ENCODE assay signal across 33 cellular contexts in genomic region chr7:137485818-137486217, GRCh38.
"Had no signal": no experiment of that assay in that cellular context is flagged by ENCODE, and none has a peak within 500 bp of the region (broad histone marks: within the 10 kb centered on the region; RNA-seq: fewer than 3 reads in every experiment).

No MANE protein-coding gene starts in this region.

- H3K4me1 ChIP-seq: adrenal gland, body of pancreas, breast epithelium had no signal

- H3K27ac ChIP-seq: adrenal gland, body of pancreas, brain microvascular endothelial cell, breast epithelium, VCaP had no signal

- ATAC-seq: activated CD8-positive, alpha-beta T cell treated with anti-CD3 and anti-CD28 coated beads for 36 hours; activated naive CD4-positive, alpha-beta T cell treated with anti-CD3 and anti-CD28 coated beads, Interleukin-2, amount 50 U/mL, for 72 hours; activated T-cell treated with anti-CD3 and anti-CD28 coated beads, Interleukin-2, amount 50 U/mL, for 4 hours; activated T-cell treated with anti-CD3 and anti-CD28 coated beads, Interleukin-2, amount 50 U/mL, for 72 hours; activated T-helper 17 cell treated with anti-CD3 and anti-CD28 coated beads, Interleukin-2, amount 50 U/mL, for 72 hours; body of pancreas had no signal

- H3K27me3 ChIP-seq: adrenal gland, body of pancreas, brain microvascular endothelial cell, breast epithelium had no signal

- H3K4me3 ChIP-seq: adrenal gland, body of pancreas, breast epithelium had no signal

- H3K9me3 ChIP-seq: adrenal gland, body of pancreas, breast epithelium had no signal

- H3K36me3 ChIP-seq: adrenal gland, brain microvascular endothelial cell, breast epithelium had no signal

- DNase-seq: activated B cell treated with CpG ODN at 0.5 μM for 24 hours; activated CD4-positive, alpha-beta memory T cell treated with anti-CD3 and anti-CD28 coated beads for 36 hours; activated CD4-positive, alpha-beta T cell treated with anti-CD3 and anti-CD28 coated beads for 4 hours; activated CD4-positive, alpha-beta T cell treated with anti-CD3 and anti-CD28 coated beads, Interleukin-2, amount 10 ng/mL, durations not matched to agents 24 days and 14 days; activated CD4-positive, alpha-beta T cell treated with anti-CD3 and anti-CD28 coated beads, Interleukin-2, amount 50 U/mL, for 1 hour; activated CD4-positive, alpha-beta T cell treated with anti-CD3 and anti-CD28 coated beads, Interleukin-2, amount 50 U/mL, for 4 hours; activated CD4-positive, CD25-positive, alpha-beta regulatory T cell treated with anti-CD3 and anti-CD28 coated beads, Interleukin-2, amount 50 U/mL, for 72 hours; activated CD8-positive, alpha-beta memory T cell treated with anti-CD3 and anti-CD28 coated beads, Interleukin-2, amount 50 U/mL, for 4 hours; activated CD8-positive, alpha-beta T cell treated with anti-CD3 and anti-CD28 coated beads for 36 hours; activated effector memory CD4-positive, alpha-beta T cell treated with anti-CD3 and anti-CD28 coated beads, Interleukin-2, amount 50 U/mL, for 16 hours; activated gamma-delta T cell treated with Interleukin-2 at 50 U/mL for 16 hours; activated naive CD4-positive, alpha-beta T cell; activated naive CD4-positive, alpha-beta T cell treated with anti-CD3 and anti-CD28 coated beads for 36 hours; activated naive CD4-positive, alpha-beta T cell treated with anti-CD3 and anti-CD28 coated beads, Interleukin-2, amount 50 U/mL, for 16 hours; activated naive CD8-positive, alpha-beta T cell treated with anti-CD3 and anti-CD28 coated beads for 36 hours; activated T-cell treated with anti-CD3 and anti-CD28 coated beads for 4 hours; activated T-cell treated with anti-CD3 and anti-CD28 coated beads, Interleukin-2, amount 50 U/mL, for 1 hour; activated T-cell treated with anti-CD3 and anti-CD28 coated beads, Interleukin-2, amount 50 U/mL, for 4 hours; activated T-cell treated with anti-CD3 and anti-CD28 coated beads, Interleukin-2, amount 50 U/mL, for 72 hours; adrenal gland; amniotic stem cell; aorta; body of pancreas; brain microvascular endothelial cell; central memory CD4-positive, alpha-beta T cell; T-helper 2 cell; T-helper 9 cell had no signal

- FAIRE-seq: astrocyte, TTC549 had no signal
